Comparison of ENCODE assay signal across 8 cellular contexts in genomic region chr3:158731938-158732855, GRCh38. TPM values are rescaled to one million over a fixed set of nuclear protein-coding genes. Genes with fewer than 3 reads are reported as not detected.
DNase-seq lines count a peak whose midpoint lies in the region; ATAC-seq and TF ChIP-seq lines count a peak whose summit lies in the region.

Gene RARRES1 (minus strand): TSS chr3:158732457. CDS start chr3:158732415, 42 bp downstream.

- TF ChIP-seq POLR2A in esophagus squamous epithelium (IDR thresholded peaks at IDR 0.05), result peak in 1 of 4 donors; percentile 13

- WGBS in HUES64, result 2% methylated on average over 101 of the region's 101 CpGs
- WGBS in esophagus squamous epithelium, 2 donors, result 0% methylated on average over 4 to 6 of the region's 101 CpGs

- intact Hi-C loops in esophagus squamous epithelium (cut with DNase I), result no loop called here

- DNase-seq in G401 (ENCODE audit: low spot score), result peak; percentile 66
- DNase-seq in activated CD8-positive, alpha-beta memory T cell treated with anti-CD3 and anti-CD28 coated beads, Interleukin-2, amount 50 U/mL, for 48 hours, result peak; percentile 77
- DNase-seq in esophagus squamous epithelium (lab: John Stamatoyannopoulos, UW), result no peak
- DNase-seq in thoracic aorta (ENCODE audit: low spot score), result no peak
- DNase-seq in KG1 (lab: John Stamatoyannopoulos, UW), result no peak

- peak within 1 kb of the TSS; percentile 61 for H3K9ac ChIP-seq in HUES64 (ENCODE audit: low read depth, low read length)

- H3K27me3 ChIP-seq in HUES64 (ENCODE audit: insufficient read depth, low read length), result peaks cover 28% of the 10 kb centered on the region
- no peaks in the 10 kb centered on the region for H3K27me3 ChIP-seq in esophagus squamous epithelium
- no peaks in the 10 kb centered on the region for H3K27me3 ChIP-seq in muscle layer of duodenum (ENCODE audit: low read depth, low read length)
- H3K27me3 ChIP-seq in thoracic aorta (replicated peaks; ENCODE audit: insufficient read depth), result no peaks in the 10 kb centered on the region

- in situ Hi-C loops in G401 (cut with HindIII; ENCODE audit: low sequenced_read_pairs), result no loop called here

- peak; percentile 67 for ATAC-seq in GM21515 (IDR thresholded peaks at IDR 0.05; ENCODE audit: unreplicated experiment)
- ATAC-seq in thoracic aorta (ENCODE audit: insufficient number of reproducible peaks, low FRiP score, low read depth), result peak; percentile 70

- H3K36me3 ChIP-seq in HUES64 (ENCODE audit: insufficient read depth, low read length) (no peaks in the 10 kb centered on the region), esophagus squamous epithelium (no peaks in the 10 kb centered on the region), muscle layer of duodenum (ENCODE audit: control insufficient read depth in 1 of 2, insufficient read depth in 2 of 2, low read length in 2 of 2) (peaks cover 0 to 13% of the 10 kb centered on the region in 2 donors), thoracic aorta (no peaks in the 10 kb centered on the region)

- TF ChIP-seq CTCF in esophagus squamous epithelium (IDR thresholded peaks at IDR 0.05) (no peak), thoracic aorta (IDR thresholded peaks at IDR 0.05) (no peak)

- H3K4me3 ChIP-seq in HUES64 (ENCODE audit: low read length) (peak within 1 kb of the TSS; percentile 66), esophagus squamous epithelium (peak within 1 kb of the TSS; percentile 63 to 79 (median 76)), muscle layer of duodenum (ENCODE audit: low read depth in 1 of 2, low read length in 2 of 2) (peak within 1 kb of the TSS; percentile 58 to 82), thoracic aorta (peak within 1 kb of the TSS; percentile 79)

- H3K9me3 ChIP-seq in HUES64 (ENCODE audit: insufficient read depth, low read depth, low read length) (peaks cover 4% of the 10 kb centered on the region), esophagus squamous epithelium (no peaks in the 10 kb centered on the region), muscle layer of duodenum (ENCODE audit: control insufficient read depth in 1 of 2, low read length in 2 of 2) (peaks cover 0 to 4% of the 10 kb centered on the region in 2 donors), thoracic aorta (no peaks in the 10 kb centered on the region)

- H3K4me1 ChIP-seq in HUES64 (ENCODE audit: insufficient read depth, low read length), result peaks cover 2% of the 10 kb centered on the region
- peaks cover 18 to 49% (median 18%) of the 10 kb centered on the region in 3 donors for H3K4me1 ChIP-seq in esophagus squamous epithelium
- H3K4me1 ChIP-seq in muscle layer of duodenum (ENCODE audit: control insufficient read depth in 1 of 2, insufficient read depth in 2 of 2, low read length in 2 of 2), result peaks cover 4 to 22% of the 10 kb centered on the region in 2 donors
- H3K4me1 ChIP-seq in thoracic aorta (ENCODE audit: control insufficient read depth in 1 of 2, low read depth in 2 of 2), result peaks cover 0 to 25% of the 10 kb centered on the region in 2 donors

- no peak within 1 kb of the TSS for H3K27ac ChIP-seq in HUES64 (ENCODE audit: low read depth, low read length)
- peak within 1 kb of the TSS; percentile 62 to 89 (median 82) for H3K27ac ChIP-seq in esophagus squamous epithelium
- H3K27ac ChIP-seq in muscle layer of duodenum (ENCODE audit: low read length), result peak within 1 kb of the TSS; percentile 53
- H3K27ac ChIP-seq in thoracic aorta, result peak within 1 kb of the TSS; percentile 65 to 72

RNA-seq across cellular contexts. Expression of gene RARRES1, which starts in this region (rescaled TPM):
- total RNA-seq in G401 (2014; rRNA removed; shearing (Covaris generic)), result not detected in 2 replicates
- polyA plus RNA-seq in HUES64 (2013, experiment 1 of 2), result 0.55 TPM
- polyA plus RNA-seq in HUES64 (2013, experiment 2 of 2), result 0.63 TPM
- total RNA-seq in esophagus squamous epithelium (10 to 100 TPM in 1 of 4 donors, 1 to 10 TPM in 3; 1.4 to 53.3 (median 6.4) TPM), thoracic aorta (10 to 100 TPM in 1 of 2 donors, 1 to 10 TPM in 1; 9.3 to 63.8 TPM)

Comparison
In these comparisons a context has a peak if more than half of its experiments do, and no peak if none do; other contexts are left out.
1. Peak in DNase-seq in G401; RNA of the gene not detected or under 1 TPM.